ENCODE assay signal across 13 cellular contexts in the genomic region with DNA sequence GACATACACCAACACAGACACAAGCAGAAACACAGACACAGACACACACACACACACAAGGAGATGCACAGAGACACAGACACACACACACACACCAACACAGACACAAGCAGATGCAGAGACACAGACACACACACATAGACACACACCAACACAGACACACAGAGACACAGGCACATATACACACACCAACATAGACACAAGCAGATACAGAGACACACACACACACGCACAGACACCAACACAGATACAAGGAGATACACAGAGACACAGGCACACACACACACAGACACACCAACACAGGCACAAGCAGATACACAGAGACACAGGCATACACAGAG.
A peak's percentile ranks its signal among the peaks of the same experiment; 100 is the strongest.
DNase-seq lines count a peak whose midpoint lies in the region; ATAC-seq, FAIRE-seq and TF ChIP-seq lines count a peak whose summit lies in the region.
"Had no signal": no experiment of that assay in that cellular context is flagged by ENCODE, and none has a peak within 500 bp of the region (broad histone marks: within the 10 kb centered on the region; RNA-seq: fewer than 3 reads in every experiment).

No MANE protein-coding gene starts in this region.

- ATAC-seq in activated CD4-positive, alpha-beta T cell treated with anti-CD3 and anti-CD28 coated beads for 36 hours, result no peak

- H2BK12ac ChIP-seq in H1 (ENCODE audit: low read depth, low read length), result peak overlapping the region; percentile 82; the same call in 1 of the 2 replicates

- H3K9ac ChIP-seq in Karpas-422 (ENCODE audit: low read length), result peak overlapping the region; percentile 16; the same call in 1 of the 2 replicates
- H3K9ac ChIP-seq in H1 (replicated peaks in 1 of 4; ENCODE audit: extremely low read depth in 1 of 4, low read depth in 3 of 4, low read length in 3 of 4), result no peak overlapping the region
- no peak overlapping the region for H3K9ac ChIP-seq in parathyroid adenoma
- H3K9ac ChIP-seq in endodermal cell (ENCODE audit: extremely low read depth, low read length, poor library complexity, severe bottlenecking), result no peak overlapping the region

- H3K56ac ChIP-seq in H1 (replicated peaks; ENCODE audit: insufficient read length, low read depth, low read length), result no peak overlapping the region

- no peak overlapping the region for H3K27ac Mint-ChIP-seq in activated CD4-positive, alpha-beta T cell treated with anti-CD3 and anti-CD28 coated beads for 36 hours
- no peak overlapping the region for H3K27ac Mint-ChIP-seq in endodermal cell

- H2BK20ac ChIP-seq in H1 (ENCODE audit: low read length), result peak overlapping the region; percentile 50; the same call in 1 of the 2 replicates

- H2AK5ac ChIP-seq in H1 (ENCODE audit: low read depth, low read length), result peak overlapping the region; percentile 95

- peaks cover 3% of the 10 kb centered on the region for H3K9me3 Mint-ChIP-seq in activated CD4-positive, alpha-beta T cell treated with anti-CD3 and anti-CD28 coated beads for 36 hours (ENCODE audit: low read depth)
- H3K9me3 Mint-ChIP-seq in endodermal cell, result peaks cover 5% of the 10 kb centered on the region

- no peak overlapping the region for H3K4ac ChIP-seq in H1 (replicated peaks; ENCODE audit: insufficient read length, low read depth, low read length)

- peaks cover 5% of the 10 kb centered on the region; the same call in 1 of the 2 replicates for H3K23me2 ChIP-seq in H1 (ENCODE audit: low read depth, low read length)

- H2BK120ac ChIP-seq in H1 (replicated peaks; ENCODE audit: low read depth, low read length), result no peak overlapping the region

- 89% methylated on average over 1 of the region's 1 CpG; no CpG with 5 or more reads in 1 of the 2 experiments for WGBS in H1 (ENCODE audit: extremely low coverage in 1 of 2, insufficient coverage in 1 of 2, insufficient read length in 1 of 2, insufficient replicate concordance in 2 of 2, low coverage in 1 of 2, low lambda C conversion rate in 2 of 2, missing lambda C conversion rate in 1 of 2), 2 experiments
- 80 to 96% methylated on average over 1 of the region's 1 CpG for WGBS in endodermal cell (ENCODE audit: insufficient coverage in 1 of 2, insufficient read length in 1 of 2), 2 experiments

- TF ChIP-seq RAD21 in H1 (IDR thresholded peaks at IDR 0.05 in 1 of 2, conservative IDR thresholded peaks at IDR 0.05 in 1 of 2; ENCODE audit: low read depth in 2 of 2, low read length in 2 of 2), result no peak

- no peak overlapping the region for H3K4me3 Mint-ChIP-seq in activated CD4-positive, alpha-beta T cell treated with anti-CD3 and anti-CD28 coated beads for 36 hours
- no peak overlapping the region for H3K4me3 Mint-ChIP-seq in endodermal cell

- H3K4me2 ChIP-seq in Karpas-422 (ENCODE audit: low read depth, low read length, poor library complexity, severe bottlenecking), result peak overlapping the region; percentile 72
- no peak overlapping the region for H3K4me2 ChIP-seq in H1 (ENCODE audit: insufficient read depth in 1 of 2, low read depth in 2 of 2, low read length in 2 of 2)
- H3K4me2 ChIP-seq in parathyroid adenoma (ENCODE audit: low read length), result peak overlapping the region; percentile 34

- peaks cover 42% of the 10 kb centered on the region for H3K4me1 Mint-ChIP-seq in activated CD4-positive, alpha-beta T cell treated with anti-CD3 and anti-CD28 coated beads for 36 hours
- H3K4me1 Mint-ChIP-seq in endodermal cell, result peaks cover 22% of the 10 kb centered on the region

- no peak for FAIRE-seq in H1 (lab: Jason Lieb, UNC)

- no peaks in the 10 kb centered on the region for H3K27me3 ChIP-seq in AG04450 (ENCODE audit: control insufficient read depth, insufficient read depth, low read length)
- no peaks in the 10 kb centered on the region for H3K27me3 ChIP-seq in Karpas-422 (ENCODE audit: low read length)
- no peaks in the 10 kb centered on the region for H3K27me3 ChIP-seq in H1 (replicated peaks in 1 of 4; ENCODE audit: control insufficient read depth in 3 of 4, extremely low read depth in 1 of 4, insufficient read depth in 3 of 4, low read length in 3 of 4)
- H3K27me3 ChIP-seq in parathyroid adenoma (ENCODE audit: control insufficient read depth, insufficient read depth, low read length), result no peaks in the 10 kb centered on the region
- H3K27me3 ChIP-seq in endodermal cell (ENCODE audit: control insufficient read depth, insufficient read depth, low read length, poor library complexity, severe bottlenecking), result no peaks in the 10 kb centered on the region

- H3K9me2 ChIP-seq in Karpas-422 (replicated peaks; ENCODE audit: insufficient read depth, low read length), result no peaks in the 10 kb centered on the region

- no peak overlapping the region for H3K4me3 ChIP-seq in AG04450 (ENCODE audit: low read depth, low read length)
- peak overlapping the region; percentile 22 for H3K4me3 ChIP-seq in Karpas-422 (ENCODE audit: low read length)
- no peak overlapping the region for H3K4me3 ChIP-seq in H1 (ENCODE audit: extremely low read depth in 1 of 4, insufficient read depth in 2 of 4, low read depth in 3 of 4, low read length in 4 of 4)
- no peak overlapping the region for H3K4me3 ChIP-seq in parathyroid adenoma (ENCODE audit: low read depth, low read length)
- no peak overlapping the region for H3K4me3 ChIP-seq in endodermal cell (ENCODE audit: low read length)

- TF ChIP-seq CTCF in AG04450 (IDR thresholded peaks at IDR 0.05; ENCODE audit: low read depth, low read length), result no peak
- TF ChIP-seq CTCF in H1 (IDR thresholded peaks at IDR 0.05; ENCODE audit: control extremely low read depth in 1 of 3, insufficient read depth in 1 of 3, low read depth in 1 of 3, low read length in 3 of 3), result no peak
- no peak for TF ChIP-seq CTCF in parathyroid adenoma (IDR thresholded peaks at IDR 0.05)
- TF ChIP-seq CTCF in endodermal cell (conservative IDR thresholded peaks at IDR 0.05), result no peak

- H2AFZ ChIP-seq in Karpas-422 (ENCODE audit: low read length), result no peak overlapping the region
- H2AFZ ChIP-seq in H1 (ENCODE audit: low read length), result no peak overlapping the region
- H2AFZ ChIP-seq in parathyroid adenoma, result no peak overlapping the region

- H3K4me1 ChIP-seq in Karpas-422 (ENCODE audit: low read length) (peaks cover 79% of the 10 kb centered on the region), H1 (replicated peaks in 1 of 4; ENCODE audit: control insufficient read depth in 3 of 4, insufficient read depth in 4 of 4, low read length in 3 of 4) (no peaks in the 10 kb centered on the region), parathyroid adenoma (peaks cover 3% of the 10 kb centered on the region), endodermal cell (ENCODE audit: control insufficient read depth, insufficient read depth, low read length) (peaks cover 20% of the 10 kb centered on the region)

- TF ChIP-seq EP300 in H1 (IDR thresholded peaks at IDR 0.05; ENCODE audit: borderline replicate concordance in 1 of 2, low read depth in 2 of 2, low read length in 2 of 2), result no peak

- no peak overlapping the region for H4K91ac ChIP-seq in H1 (replicated peaks; ENCODE audit: insufficient read length, low read length)

- CTCF ChIA-PET in AG04450 (lab: Charles Lee), result interaction anchor here (0.6 to 1.2 kb wide), 3 partner anchors 115 to 939 kb away, joined by 3 to 6 read pairs (median 5); no protein-coding TSS in a partner anchor
- CTCF ChIA-PET in H1 (lab: Charles Lee; ENCODE audit: partially characterized antibody), result no interaction called here
- CTCF ChIA-PET in activated CD4-positive, alpha-beta T cell treated with anti-CD3 and anti-CD28 coated beads for 36 hours (lab: Charles Lee), result interaction anchor here (0.6 kb wide), 1 partner anchor 960 kb away, joined by 3 read pairs; the partner anchor contains the start of gene PITRM1

- intact Hi-C loops in activated CD4-positive, alpha-beta T cell treated with anti-CD3 and anti-CD28 coated beads for 36 hours (cut with DNase I, micrococcal nuclease), result loop anchor here (5.0 to 10.0 kb wide), 9 partner anchors 100 to 905 kb away; no protein-coding TSS in a partner anchor

- H3K27ac ChIP-seq in AG04450 (ENCODE audit: low read depth, low read length), result peak overlapping the region; percentile 68
- H3K27ac ChIP-seq in Karpas-422 (ENCODE audit: low read length), result no peak overlapping the region
- no peak overlapping the region for H3K27ac ChIP-seq in H1 (ENCODE audit: low read depth, low read length)
- H3K27ac ChIP-seq in parathyroid adenoma, result peak overlapping the region; percentile 40
- no peak overlapping the region for H3K27ac ChIP-seq in endodermal cell (ENCODE audit: low read depth, low read length)

- peak overlapping the region; percentile 96; the same call in 1 of the 2 replicates for H2BK15ac ChIP-seq in H1 (ENCODE audit: low read length)

- H3K9me3 ChIP-seq in AG04450 (ENCODE audit: control insufficient read depth, insufficient read depth, low read length) (no peaks in the 10 kb centered on the region), Karpas-422 (ENCODE audit: low read length) (no peaks in the 10 kb centered on the region), H1 (ENCODE audit: insufficient read depth in 2 of 2, low read depth in 1 of 2, low read length in 1 of 2) (no peaks in the 10 kb centered on the region), parathyroid adenoma (ENCODE audit: control insufficient read depth, low read length) (no peaks in the 10 kb centered on the region), endodermal cell (ENCODE audit: control insufficient read depth, low read length) (peaks cover 4% of the 10 kb centered on the region)

- DNase-seq in AG04450 (ENCODE audit: low read depth, low spot score) (no peak), Karpas-422 (no peak), H1 (ENCODE audit: low read depth in 1 of 2, low spot score in 2 of 2) (no peak), endodermal cell (no peak), NCI-H226 (no peak)
- DNase-seq in activated CD4-positive, alpha-beta T cell treated with anti-CD3 and anti-CD28 coated beads for 36 hours, result no peak
- no peak for DNase-seq in activated CD4-positive, CD25-positive, alpha-beta regulatory T cell treated with anti-CD3 and anti-CD28 coated beads, Interleukin-2, amount 50 U/mL, for 72 hours
- DNase-seq: activated effector memory CD4-positive, alpha-beta T cell treated with Interleukin-2 at 50 U/mL for 16 hours; DMS79; NCI-H1417; NCI-H345; stimulated activated CD8-positive, alpha-beta memory T cell treated with anti-CD3 and anti-CD28 coated beads, Interleukin-4, amount 100 ng/mL, for 48 hours had no signal

- H3K14ac ChIP-seq in H1 (ENCODE audit: insufficient read length), result no peak overlapping the region

- H4K8ac ChIP-seq in H1 (ENCODE audit: extremely low read depth, insufficient read depth, low read length), result no peak overlapping the region

- H3K36me3 Mint-ChIP-seq in activated CD4-positive, alpha-beta T cell treated with anti-CD3 and anti-CD28 coated beads for 36 hours (ENCODE audit: low read depth), result peaks cover 2% of the 10 kb centered on the region
- no peaks in the 10 kb centered on the region for H3K36me3 Mint-ChIP-seq in endodermal cell (ENCODE audit: low read depth)

- H3K18ac ChIP-seq in H1 (ENCODE audit: extremely low read depth, low read length), result no peak overlapping the region

- H3K79me1 ChIP-seq in H1 (ENCODE audit: low read depth, low read length), result no peaks in the 10 kb centered on the region

- H4K20me1 ChIP-seq in Karpas-422 (ENCODE audit: insufficient read depth, low read depth, low read length) (no peaks in the 10 kb centered on the region), H1 (replicated peaks in 1 of 2; ENCODE audit: control insufficient read depth in 1 of 2, insufficient read depth in 2 of 2, low read length in 2 of 2) (peaks cover 0 to 3% of the 10 kb centered on the region in 2 experiments)

- H3K23ac ChIP-seq in H1 (ENCODE audit: insufficient read length), result no peak overlapping the region

- no peak for TF ChIP-seq POLR2A in H1 (IDR thresholded peaks at IDR 0.05; ENCODE audit: control extremely low read depth in 1 of 2, low read depth in 2 of 2, low read length in 2 of 2)

- H3K27me3 Mint-ChIP-seq in activated CD4-positive, alpha-beta T cell treated with anti-CD3 and anti-CD28 coated beads for 36 hours, result peaks cover 11% of the 10 kb centered on the region
- peaks cover 2% of the 10 kb centered on the region for H3K27me3 Mint-ChIP-seq in endodermal cell (ENCODE audit: insufficient read depth)

- no peak overlapping the region for H4K5ac ChIP-seq in H1 (ENCODE audit: insufficient read length, low read depth, low read length)

- peak overlapping the region; percentile 73; the same call in 1 of the 2 replicates for H2BK5ac ChIP-seq in H1 (ENCODE audit: low read depth, low read length)

- POLR2A ChIA-PET in AG04450 (lab: Yijun Ruan, JAX), result interaction anchor here (0.6 to 0.7 kb wide), 4 partner anchors 63 to 881 kb away, joined by 5 to 10 read pairs (median 6); no protein-coding TSS in a partner anchor
- POLR2A ChIA-PET in H1 (lab: Charles Lee; ENCODE audit: partially characterized antibody), result no interaction called here
- POLR2A ChIA-PET in activated CD4-positive, alpha-beta T cell treated with anti-CD3 and anti-CD28 coated beads for 36 hours (lab: Charles Lee), result interaction anchor here (0.6 to 0.8 kb wide), 6 partner anchors 75 to 770 kb away, joined by 3 to 8 read pairs (median 4); no protein-coding TSS in a partner anchor

- H3K79me2 ChIP-seq in Karpas-422 (ENCODE audit: low read length), result no peaks in the 10 kb centered on the region
- H3K79me2 ChIP-seq in H1 (ENCODE audit: control insufficient read depth in 1 of 2, insufficient read depth in 2 of 2, low read length in 2 of 2), result no peaks in the 10 kb centered on the region
- no peaks in the 10 kb centered on the region for H3K79me2 ChIP-seq in parathyroid adenoma

- H3K36me3 ChIP-seq in Karpas-422 (ENCODE audit: insufficient read depth, low read length) (no peaks in the 10 kb centered on the region), H1 (ENCODE audit: control insufficient read depth in 2 of 4, insufficient read depth in 4 of 4, low read length in 3 of 4) (no peaks in the 10 kb centered on the region), parathyroid adenoma (ENCODE audit: control insufficient read depth, insufficient read depth, low read length) (no peaks in the 10 kb centered on the region), endodermal cell (ENCODE audit: control insufficient read depth, insufficient read depth, low read length) (no peaks in the 10 kb centered on the region)

Comparison
In these comparisons a context has a peak if more than half of its experiments do, and no peak if none do; other contexts are left out.
1. H3K27ac ChIP-seq: peak in AG04450 (single experiment) and parathyroid adenoma (single experiment); none in Karpas-422 (single experiment), H1 (single experiment) and endodermal cell (single experiment).
2. H3K4me2 ChIP-seq: peak in Karpas-422 (single experiment) and parathyroid adenoma (single experiment); none in H1 (0 of 2).